Comparison of ENCODE assay signal across 28 cellular contexts in genomic region chr13:109976206-109976997, GRCh38.
"Had no signal": no experiment of that assay in that cellular context is flagged by ENCODE, and none has a peak within 500 bp of the region (broad histone marks: within the 10 kb centered on the region; RNA-seq: fewer than 3 reads in every experiment).

No MANE protein-coding gene starts in this region.

- H3K4me3 ChIP-seq: ascending aorta, esophagus muscularis mucosa, pancreas, prostate gland, transverse colon, uterus had no signal

- H3K4me1 Mint-ChIP-seq: activated CD4-positive, alpha-beta memory T cell treated with anti-CD3 and anti-CD28 coated beads, Interleukin-2, amount 10 ng/mL, durations not matched to agents 7 days and 5 days; activated CD4-positive, alpha-beta T cell treated with anti-CD3 and anti-CD28 coated beads, Interleukin-2, amount 10 ng/mL, durations not matched to agents 7 days and 5 days; activated naive CD4-positive, alpha-beta T cell treated with anti-CD3 and anti-CD28 coated beads, Interleukin-2, amount 10 ng/mL, durations not matched to agents 7 days and 5 days; activated naive CD8-positive, alpha-beta T cell treated with anti-CD3 and anti-CD28 coated beads, Interleukin-2, amount 10 ng/mL, durations not matched to agents 7 days and 5 days; T-helper 17 cell had no signal

- H3K27ac ChIP-seq: ascending aorta, esophagus muscularis mucosa, foreskin keratinocyte, pancreas, prostate gland, transverse colon, uterus had no signal

- H3K27ac Mint-ChIP-seq: activated CD4-positive, alpha-beta memory T cell treated with anti-CD3 and anti-CD28 coated beads, Interleukin-2, amount 10 ng/mL, durations not matched to agents 7 days and 5 days; activated CD4-positive, alpha-beta T cell treated with anti-CD3 and anti-CD28 coated beads, Interleukin-2, amount 10 ng/mL, durations not matched to agents 7 days and 5 days; activated naive CD4-positive, alpha-beta T cell treated with anti-CD3 and anti-CD28 coated beads, Interleukin-2, amount 10 ng/mL, durations not matched to agents 7 days and 5 days; activated naive CD8-positive, alpha-beta T cell treated with anti-CD3 and anti-CD28 coated beads, Interleukin-2, amount 10 ng/mL, durations not matched to agents 7 days and 5 days; activated T-cell treated with anti-CD3 and anti-CD28 coated beads, Interleukin-2, amount 50 U/mL, for 24 hours; dendritic cell treated with granulocyte-macrophage colony-stimulating factor and Interleukin-4, amounts not matched to agents 40 ng/mL and 50 ng/mL, for 4 days; naive thymus-derived CD4-positive, alpha-beta T cell; T-helper 17 cell had no signal

- H3K27me3 Mint-ChIP-seq: activated CD4-positive, alpha-beta memory T cell treated with anti-CD3 and anti-CD28 coated beads, Interleukin-2, amount 10 ng/mL, durations not matched to agents 7 days and 5 days; activated CD4-positive, alpha-beta T cell treated with anti-CD3 and anti-CD28 coated beads, Interleukin-2, amount 10 ng/mL, durations not matched to agents 7 days and 5 days; activated naive CD8-positive, alpha-beta T cell treated with anti-CD3 and anti-CD28 coated beads, Interleukin-2, amount 10 ng/mL, durations not matched to agents 7 days and 5 days; brain; dendritic cell treated with granulocyte-macrophage colony-stimulating factor and Interleukin-4, amounts not matched to agents 40 ng/mL and 50 ng/mL, for 4 days had no signal

- H3K4me3 Mint-ChIP-seq: activated CD4-positive, alpha-beta memory T cell treated with anti-CD3 and anti-CD28 coated beads, Interleukin-2, amount 10 ng/mL, durations not matched to agents 7 days and 5 days; activated CD4-positive, alpha-beta T cell treated with anti-CD3 and anti-CD28 coated beads, Interleukin-2, amount 10 ng/mL, durations not matched to agents 7 days and 5 days; activated naive CD4-positive, alpha-beta T cell treated with anti-CD3 and anti-CD28 coated beads, Interleukin-2, amount 10 ng/mL, durations not matched to agents 7 days and 5 days; activated naive CD8-positive, alpha-beta T cell treated with anti-CD3 and anti-CD28 coated beads, Interleukin-2, amount 10 ng/mL, durations not matched to agents 7 days and 5 days; activated T-cell treated with anti-CD3 and anti-CD28 coated beads, Interleukin-2, amount 50 U/mL, for 24 hours; brain; dendritic cell treated with granulocyte-macrophage colony-stimulating factor and Interleukin-4, amounts not matched to agents 40 ng/mL and 50 ng/mL, for 4 days; naive thymus-derived CD4-positive, alpha-beta T cell; neural crest cell; T-helper 17 cell had no signal

- H3K4me1 ChIP-seq: ascending aorta, esophagus muscularis mucosa, pancreas, prostate gland, transverse colon, uterus had no signal

- ATAC-seq: foreskin keratinocyte; naive thymus-derived CD4-positive, alpha-beta T cell; pancreas; T-helper 17 cell had no signal

- H3K36me3 ChIP-seq: ascending aorta, esophagus muscularis mucosa, pancreas, prostate gland, transverse colon, uterus had no signal

- H3K9me3 ChIP-seq: ascending aorta, esophagus muscularis mucosa, pancreas, prostate gland, transverse colon, uterus had no signal

- DNase-seq: activated CD4-positive, alpha-beta memory T cell treated with anti-CD3 and anti-CD28 coated beads, Interleukin-2, amount 10 ng/mL, durations not matched to agents 7 days and 5 days; activated CD4-positive, alpha-beta T cell treated with anti-CD3 and anti-CD28 coated beads for 1 hour; activated CD4-positive, alpha-beta T cell treated with anti-CD3 and anti-CD28 coated beads, Interleukin-2, amount 10 ng/mL, durations not matched to agents 7 days and 5 days; activated CD8-positive, alpha-beta memory T cell treated with anti-CD3 and anti-CD28 coated beads, Interleukin-2, amount 50 U/mL, for 48 hours; activated gamma-delta T cell; activated naive CD4-positive, alpha-beta T cell treated with anti-CD3 and anti-CD28 coated beads, Interleukin-2, amount 10 ng/mL, durations not matched to agents 7 days and 5 days; activated naive CD8-positive, alpha-beta T cell treated with anti-CD3 and anti-CD28 coated beads, Interleukin-2, amount 10 ng/mL, durations not matched to agents 7 days and 5 days; activated T-cell treated with anti-CD3 and anti-CD28 coated beads, Interleukin-2, amount 50 U/mL, for 24 hours; central memory CD4-positive, alpha-beta T cell; foreskin keratinocyte; mammary epithelial cell; midbrain; naive thymus-derived CD4-positive, alpha-beta T cell; nucleus accumbens; pancreas; retina; stimulated activated CD4-positive, alpha-beta T cell treated with anti-CD3 and anti-CD28 coated beads, Interleukin-15, amount 100 ng/mL, for 24 hours; stimulated activated naive CD4-positive, alpha-beta T cell; T-helper 17 cell; T1000; transverse colon; uterus had no signal

- H3K27me3 ChIP-seq: ascending aorta, esophagus muscularis mucosa, foreskin keratinocyte, pancreas, transverse colon, uterus had no signal

- H3K36me3 Mint-ChIP-seq: activated naive CD4-positive, alpha-beta T cell treated with anti-CD3 and anti-CD28 coated beads, Interleukin-2, amount 10 ng/mL, durations not matched to agents 7 days and 5 days; activated naive CD8-positive, alpha-beta T cell treated with anti-CD3 and anti-CD28 coated beads, Interleukin-2, amount 10 ng/mL, durations not matched to agents 7 days and 5 days; brain; naive thymus-derived CD4-positive, alpha-beta T cell had no signal

- H3K9me3 Mint-ChIP-seq: activated CD4-positive, alpha-beta memory T cell treated with anti-CD3 and anti-CD28 coated beads, Interleukin-2, amount 10 ng/mL, durations not matched to agents 7 days and 5 days; activated CD4-positive, alpha-beta T cell treated with anti-CD3 and anti-CD28 coated beads, Interleukin-2, amount 10 ng/mL, durations not matched to agents 7 days and 5 days; activated naive CD4-positive, alpha-beta T cell treated with anti-CD3 and anti-CD28 coated beads, Interleukin-2, amount 10 ng/mL, durations not matched to agents 7 days and 5 days; activated naive CD8-positive, alpha-beta T cell treated with anti-CD3 and anti-CD28 coated beads, Interleukin-2, amount 10 ng/mL, durations not matched to agents 7 days and 5 days; activated T-cell treated with anti-CD3 and anti-CD28 coated beads, Interleukin-2, amount 50 U/mL, for 24 hours; brain; dendritic cell treated with granulocyte-macrophage colony-stimulating factor and Interleukin-4, amounts not matched to agents 40 ng/mL and 50 ng/mL, for 4 days; neural crest cell had no signal
